8 cellular contexts compared by ENCODE assay signal in the genomic region with DNA sequence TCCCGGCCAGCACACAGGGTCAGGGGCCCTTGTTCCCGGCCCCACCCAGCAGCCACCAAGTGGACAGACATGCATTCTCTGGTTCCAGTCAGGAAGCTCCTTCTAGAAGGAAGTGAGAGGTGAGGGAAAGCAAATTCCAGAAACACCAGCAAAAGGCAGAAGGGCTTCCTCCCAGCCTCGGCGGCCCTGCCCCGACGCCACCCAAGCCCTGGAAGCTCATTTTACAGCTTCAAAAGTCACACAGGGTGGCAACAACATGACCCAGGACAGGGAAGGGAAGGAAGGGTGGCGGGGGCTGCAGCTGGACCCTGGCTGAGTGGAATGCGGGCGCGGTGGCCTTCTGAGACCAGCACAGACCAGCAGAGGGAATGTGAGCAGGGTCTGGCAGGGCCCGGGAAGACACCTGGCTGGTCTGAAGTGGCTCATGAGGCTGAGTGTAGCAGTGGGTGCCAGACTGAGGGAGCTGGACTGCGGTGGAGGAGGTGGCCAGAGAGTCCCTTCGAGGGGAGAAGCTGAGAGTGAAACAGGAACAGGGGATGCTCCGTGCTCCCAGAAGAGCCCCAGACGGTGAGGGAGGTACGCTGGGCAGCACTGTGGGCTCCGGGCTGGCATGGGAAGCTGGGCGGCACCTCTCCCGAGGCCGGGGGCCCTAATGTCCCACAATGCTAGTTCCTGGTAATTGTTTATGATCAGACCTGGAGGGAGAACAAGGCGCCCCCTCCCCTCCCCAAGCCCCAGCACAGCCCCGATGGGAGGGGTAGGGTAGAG. TPM values are rescaled to one million over a fixed set of nuclear protein-coding genes. Genes with fewer than 3 reads are reported as not detected.
A peak's percentile ranks its signal among the peaks of the same experiment; 100 is the strongest.
DNase-seq lines count a peak whose midpoint lies in the region; ATAC-seq and TF ChIP-seq lines count a peak whose summit lies in the region.

No MANE protein-coding gene starts in this region.

- H3K27me3 ChIP-seq in IMR-90 (ENCODE audit: control insufficient read depth, insufficient read depth, low read length): no peaks in the 10 kb centered on the region
- H3K27me3 ChIP-seq in layer of hippocampus (ENCODE audit: control insufficient read depth, insufficient read depth, low read length): no peaks in the 10 kb centered on the region

- 97% methylated on average over 6 of the region's 22 CpGs; no CpG with 5 or more reads in 1 of the 2 experiments for WGBS in IMR-90 (ENCODE audit: extremely low coverage in 2 of 2, insufficient read length in 1 of 2), 2 experiments

- no peak overlapping the region for H4K91ac ChIP-seq in IMR-90 (ENCODE audit: insufficient read depth, low read depth, low read length)

- no peaks in the 10 kb centered on the region for H3K9me3 ChIP-seq in IMR-90 (ENCODE audit: control insufficient read depth, insufficient read depth, low read length)

- peaks cover 6% of the 10 kb centered on the region for H3K4me1 ChIP-seq in IMR-90 (ENCODE audit: control insufficient read depth, insufficient read depth, low read length)

- H3K4ac ChIP-seq in IMR-90 (ENCODE audit: low read depth, low read length): peak overlapping the region; percentile 19; the same call in 1 of the 2 replicates

- POLR2A ChIA-PET in IMR-90 (lab: Charles Lee; ENCODE audit: unreplicated experiment): interaction anchor here (0.5 kb wide), 1 partner anchor 108 kb away, joined by 3 read pairs; no protein-coding TSS in a partner anchor
- POLR2A ChIA-PET in activated CD8-positive, alpha-beta T cell treated with anti-CD3 and anti-CD28 coated beads for 36 hours (lab: Charles Lee): interaction anchor here (0.5 to 4.2 kb wide), 10 partner anchors 9 to 70 kb away, joined by 3 to 39 read pairs (median 4); partner anchors contain the start of gene WBP2

- TSS peak; percentile 91 for BruUV-seq in IMR-90 (replicated peaks; lab: Mats Ljungman, UMichigan)

- H2BK15ac ChIP-seq in IMR-90 (ENCODE audit: low read depth, low read length): no peak overlapping the region

- no peak overlapping the region for H2AFZ ChIP-seq in IMR-90 (replicated peaks; ENCODE audit: low read length, poor library complexity)

- H3K4me3 ChIP-seq in IMR-90 (ENCODE audit: insufficient read depth, low read depth, low read length): no peak overlapping the region

- no peak overlapping the region for H4K5ac ChIP-seq in IMR-90 (ENCODE audit: low read depth, low read length)

- intact Hi-C loops in IMR-90 (cut with micrococcal nuclease): no loop called here
- intact Hi-C loops in activated CD8-positive, alpha-beta T cell treated with anti-CD3 and anti-CD28 coated beads for 36 hours (cut with micrococcal nuclease): no loop called here

- H2AK9ac ChIP-seq in IMR-90 (replicated peaks; ENCODE audit: low read depth, low read length, poor library complexity): peak overlapping the region; percentile 73

- H2BK120ac ChIP-seq in IMR-90 (ENCODE audit: low read depth, low read length): no peak overlapping the region

- peak overlapping the region; percentile 71 for H3K27ac Mint-ChIP-seq in activated CD8-positive, alpha-beta T cell treated with anti-CD3 and anti-CD28 coated beads for 36 hours
- H3K27ac Mint-ChIP-seq in stimulated activated memory B cell treated with anti-CD40 and anti-IgM and Interleukin-4, amounts not matched to agents 10 μg/mL and 1 μg/mL and 100 μg/mL, for 72 hours: peak overlapping the region; percentile 91

- CTCF ChIA-PET in IMR-90 (lab: Yijun Ruan, JAX): no interaction called here
- CTCF ChIA-PET in activated CD8-positive, alpha-beta T cell treated with anti-CD3 and anti-CD28 coated beads for 36 hours (lab: Charles Lee): interaction anchor here (0.9 to 8.5 kb wide), 10 partner anchors 9 to 156 kb away, joined by 3 to 105 read pairs (median 6); partner anchors contain the start of genes UNK and WBP2

- H4K20me1 ChIP-seq in IMR-90 (ENCODE audit: insufficient read depth, low read length): peaks cover 7% of the 10 kb centered on the region

- TF ChIP-seq RAD21 in IMR-90 (IDR thresholded peaks at IDR 0.05; ENCODE audit: low read length): no peak

- no peaks in the 10 kb centered on the region for H3K27me3 Mint-ChIP-seq in activated CD8-positive, alpha-beta T cell treated with anti-CD3 and anti-CD28 coated beads for 36 hours
- no peaks in the 10 kb centered on the region for H3K27me3 Mint-ChIP-seq in stimulated activated memory B cell treated with anti-CD40 and anti-IgM and Interleukin-4, amounts not matched to agents 10 μg/mL and 1 μg/mL and 100 μg/mL, for 72 hours

- no peaks in the 10 kb centered on the region for H3K9me3 Mint-ChIP-seq in activated CD8-positive, alpha-beta T cell treated with anti-CD3 and anti-CD28 coated beads for 36 hours
- H3K9me3 Mint-ChIP-seq in stimulated activated memory B cell treated with anti-CD40 and anti-IgM and Interleukin-4, amounts not matched to agents 10 μg/mL and 1 μg/mL and 100 μg/mL, for 72 hours: no peaks in the 10 kb centered on the region

- H3K9ac ChIP-seq in IMR-90 (ENCODE audit: low read depth, low read length): no peak overlapping the region

- peaks cover 47% of the 10 kb centered on the region for H3K36me3 ChIP-seq in IMR-90 (ENCODE audit: control insufficient read depth, insufficient read depth, low read length)

- no peak overlapping the region for H3K4me2 ChIP-seq in IMR-90 (ENCODE audit: low read depth, low read length)

- H2AK5ac ChIP-seq in IMR-90 (ENCODE audit: low read depth, low read length): peak overlapping the region; percentile 28; the same call in 1 of the 2 replicates

- H3K4me3 Mint-ChIP-seq in activated CD8-positive, alpha-beta T cell treated with anti-CD3 and anti-CD28 coated beads for 36 hours: no peak overlapping the region
- H3K4me3 Mint-ChIP-seq in stimulated activated memory B cell treated with anti-CD40 and anti-IgM and Interleukin-4, amounts not matched to agents 10 μg/mL and 1 μg/mL and 100 μg/mL, for 72 hours: no peak overlapping the region

- no peak overlapping the region for H4K8ac ChIP-seq in IMR-90 (ENCODE audit: low read depth in 2 of 2, low read length in 2 of 2)

- 0 out of 2 replicates have a peak, but pooled peaks cover 4% of the 10 kb centered on the region for H3K9me1 ChIP-seq in IMR-90 (ENCODE audit: insufficient read depth, low read length)

- no peak overlapping the region for H3K27ac ChIP-seq in IMR-90 (ENCODE audit: insufficient read depth, low read length)
- peak overlapping the region; percentile 38 for H3K27ac ChIP-seq in layer of hippocampus (ENCODE audit: low read depth, low read length)

- H3K18ac ChIP-seq in IMR-90 (ENCODE audit: low read depth, low read length): no peak overlapping the region

- no peak overlapping the region for H2BK20ac ChIP-seq in IMR-90 (ENCODE audit: low read depth, low read length)

- TF ChIP-seq POLR2A in IMR-90 (IDR thresholded peaks at IDR 0.05; ENCODE audit: low read depth, low read length): no peak

- TF ChIP-seq CTCF in IMR-90 (conservative IDR thresholded peaks at IDR 0.05; ENCODE audit: low read depth, low read length): no peak
- TF ChIP-seq CTCF in activated CD8-positive, alpha-beta T cell treated with anti-CD3 and anti-CD28 coated beads for 36 hours (IDR thresholded peaks at IDR 0.05): no peak

- H3K36me3 Mint-ChIP-seq in activated CD8-positive, alpha-beta T cell treated with anti-CD3 and anti-CD28 coated beads for 36 hours (ENCODE audit: low read depth): peaks cover 19% of the 10 kb centered on the region
- peaks cover 43% of the 10 kb centered on the region for H3K36me3 Mint-ChIP-seq in stimulated activated memory B cell treated with anti-CD40 and anti-IgM and Interleukin-4, amounts not matched to agents 10 μg/mL and 1 μg/mL and 100 μg/mL, for 72 hours

- dilution Hi-C loops in IMR-90 (cut with HindIII; ENCODE audit: low sequenced_read_pairs, unreplicated experiment): no loop called here

- H3K23ac ChIP-seq in IMR-90 (ENCODE audit: low read depth, low read length): no peak overlapping the region

- no peak for DNase-seq in IMR-90
- DNase-seq in activated CD8-positive, alpha-beta T cell treated with anti-CD3 and anti-CD28 coated beads for 36 hours: no peak
- DNase-seq in hepatic stellate cell (ENCODE audit: low spot score): no peak
- no peak for DNase-seq in ACHN
- DNase-seq in NCI-H1930 (lab: John Stamatoyannopoulos, UW): no peak

- H3K14ac ChIP-seq in IMR-90 (replicated peaks; ENCODE audit: low read depth, low read length): no peak overlapping the region; the same call in 1 of the 2 replicates

- no peak overlapping the region for H3K56ac ChIP-seq in IMR-90 (ENCODE audit: extremely low read depth, insufficient read depth, low read length)

- in situ Hi-C loops in IMR-90 (cut with MboI; ENCODE audit: low sequenced_read_pairs) (no loop called here), ACHN (cut with HindIII; ENCODE audit: low pct_ligation_motif_present, low pct_unique_long_range_greater_than_20kb, low sequenced_read_pairs) (no loop called here)

- no peak overlapping the region for H2BK5ac ChIP-seq in IMR-90 (ENCODE audit: low read depth, low read length, poor library complexity, severe bottlenecking)

- peaks cover 26% of the 10 kb centered on the region for H3K4me1 Mint-ChIP-seq in activated CD8-positive, alpha-beta T cell treated with anti-CD3 and anti-CD28 coated beads for 36 hours (ENCODE audit: low read depth)
- H3K4me1 Mint-ChIP-seq in stimulated activated memory B cell treated with anti-CD40 and anti-IgM and Interleukin-4, amounts not matched to agents 10 μg/mL and 1 μg/mL and 100 μg/mL, for 72 hours: peaks cover 46% of the 10 kb centered on the region

- 0 out of 4 replicates have a peak, but pooled peaks cover 0 to 2% of the 10 kb centered on the region in 2 experiments for H3K79me1 ChIP-seq in IMR-90 (ENCODE audit: low read depth in 1 of 2, low read length in 2 of 2)

- ATAC-seq in IMR-90 (ENCODE audit: low read depth) (no peak), GM21619 (IDR thresholded peaks at IDR 0.05; ENCODE audit: unreplicated experiment) (no peak)
- no peak for ATAC-seq in activated CD8-positive, alpha-beta T cell treated with anti-CD3 and anti-CD28 coated beads for 36 hours
- ATAC-seq in stimulated activated memory B cell treated with anti-CD40 and anti-IgM and Interleukin-4, amounts not matched to agents 10 μg/mL and 1 μg/mL and 100 μg/mL, for 72 hours: no peak

RNA-seq across cellular contexts. Expression of gene UNC13D, which starts 1.9 kb away (rescaled TPM):
- total RNA-seq in IMR-90 (2012; rRNA removed): under 0.01 TPM in 1 of 2 replicates, not detected in the other
- polyA plus RNA-seq in IMR-90 (2012; rRNA removed): 0.31 and 0.52 TPM in 2 replicates
- 0.14 and 1.0 TPM in 2 replicates for polyA plus RNA-seq in IMR-90 (2012; cell fraction: cytosol; rRNA removed)
- 2.1 and 4.2 TPM in 2 replicates for polyA plus RNA-seq in IMR-90 (2012; cell fraction: nucleus; rRNA removed; ENCODE audit: low replicate concordance)
- 100 to 1,000 TPM; 136 to 144 TPM for total RNA-seq in activated CD8-positive, alpha-beta T cell treated with anti-CD3 and anti-CD28 coated beads for 36 hours

RNA-seq across cellular contexts. Expression of gene WBP2, which starts 9.0 kb away (rescaled TPM):
- total RNA-seq in IMR-90 (2012; rRNA removed): 7.8 and 9.0 TPM in 2 replicates
- 35.5 and 36.7 TPM in 2 replicates for polyA plus RNA-seq in IMR-90 (2012; rRNA removed)
- 28.5 and 41.3 TPM in 2 replicates for polyA plus RNA-seq in IMR-90 (2012; cell fraction: cytosol; rRNA removed)
- polyA plus RNA-seq in IMR-90 (2012; cell fraction: nucleus; rRNA removed; ENCODE audit: low replicate concordance): 54.3 and 84.4 TPM in 2 replicates
- 10 to 100 TPM; 54.4 to 58.5 TPM for total RNA-seq in activated CD8-positive, alpha-beta T cell treated with anti-CD3 and anti-CD28 coated beads for 36 hours

RNA-seq across cellular contexts. Expression of gene TRIM47, which starts 32.3 kb away (rescaled TPM):
- total RNA-seq in IMR-90 (2012; rRNA removed): 1.4 TPM in 2 replicates
- 7.2 and 7.5 TPM in 2 replicates for polyA plus RNA-seq in IMR-90 (2012; rRNA removed)
- polyA plus RNA-seq in IMR-90 (2012; cell fraction: cytosol; rRNA removed): 5.0 and 7.5 TPM in 2 replicates
- 9.3 and 15.7 TPM in 2 replicates for polyA plus RNA-seq in IMR-90 (2012; cell fraction: nucleus; rRNA removed; ENCODE audit: low replicate concordance)
- total RNA-seq in activated CD8-positive, alpha-beta T cell treated with anti-CD3 and anti-CD28 coated beads for 36 hours: 10 to 100 TPM; 16.6 to 16.8 TPM

RNA-seq across cellular contexts. Expression of gene TRIM65, which starts 50.6 kb away (rescaled TPM):
- 7.9 and 8.1 TPM in 2 replicates for total RNA-seq in IMR-90 (2012; rRNA removed)
- 10.6 and 10.8 TPM in 2 replicates for polyA plus RNA-seq in IMR-90 (2012; rRNA removed)
- 5.7 and 8.8 TPM in 2 replicates for polyA plus RNA-seq in IMR-90 (2012; cell fraction: cytosol; rRNA removed)
- polyA plus RNA-seq in IMR-90 (2012; cell fraction: nucleus; rRNA removed; ENCODE audit: low replicate concordance): 17.0 and 21.9 TPM in 2 replicates
- 10 to 100 TPM; 37.1 to 42.2 TPM for total RNA-seq in activated CD8-positive, alpha-beta T cell treated with anti-CD3 and anti-CD28 coated beads for 36 hours

RNA-seq across cellular contexts. Expression of gene MRPL38, which starts 58.6 kb away (rescaled TPM):
- total RNA-seq in IMR-90 (2012; rRNA removed): 13.3 and 15.3 TPM in 2 replicates
- polyA plus RNA-seq in IMR-90 (2012; rRNA removed): 42.5 and 55.5 TPM in 2 replicates
- 44.8 and 51.3 TPM in 2 replicates for polyA plus RNA-seq in IMR-90 (2012; cell fraction: cytosol; rRNA removed)
- polyA plus RNA-seq in IMR-90 (2012; cell fraction: nucleus; rRNA removed; ENCODE audit: low replicate concordance): 108 and 241 TPM in 2 replicates
- total RNA-seq in activated CD8-positive, alpha-beta T cell treated with anti-CD3 and anti-CD28 coated beads for 36 hours: 100 to 1,000 TPM; 117 to 126 TPM

Comparison
In these comparisons a context has a peak if more than half of its experiments do, and no peak if none do; other contexts are left out.
1. RNA of gene UNC13D, which starts 1.9 kb away (total RNA-seq): 136 to 144 TPM in activated CD8-positive, alpha-beta T cell treated with anti-CD3 and anti-CD28 coated beads for 36 hours; under 0.01 TPM in IMR-90; every median in the first group is over 100 times any median in the second.